In genomic region chr12:16359512-16360491, GRCh38 we compare ENCODE assay signal across 8 cellular contexts. TPM values are rescaled to one million over a fixed set of nuclear protein-coding genes. Genes with fewer than 3 reads are reported as not detected.
DNase-seq lines count a peak whose midpoint lies in the region; ATAC-seq and TF ChIP-seq lines count a peak whose summit lies in the region.

No MANE protein-coding gene starts in this region.

- no peaks in the 10 kb centered on the region for H3K27me3 Mint-ChIP-seq in activated CD8-positive, alpha-beta memory T cell treated with anti-CD3 and anti-CD28 coated beads, Interleukin-2, amount 10 ng/mL, durations not matched to agents 7 days and 5 days
- H3K27me3 Mint-ChIP-seq in WTC11 (ENCODE audit: low read depth): no peaks in the 10 kb centered on the region

- CTCF ChIA-PET in activated CD8-positive, alpha-beta memory T cell treated with anti-CD3 and anti-CD28 coated beads, Interleukin-2, amount 10 ng/mL, durations not matched to agents 7 days and 5 days (lab: Charles Lee): no interaction called here
- CTCF ChIA-PET in WTC11 (lab: Charles Lee): interaction anchor here (0.6 to 1.3 kb wide), 9 partner anchors 14 to 283 kb away, joined by 3 to 5 read pairs (median 3); no protein-coding TSS in a partner anchor

- WGBS in right cardiac atrium: 73% methylated on average over 20 of the region's 20 CpGs

- no peaks in the 10 kb centered on the region for H3K36me3 Mint-ChIP-seq in activated CD8-positive, alpha-beta memory T cell treated with anti-CD3 and anti-CD28 coated beads, Interleukin-2, amount 10 ng/mL, durations not matched to agents 7 days and 5 days
- peaks cover 87% of the 10 kb centered on the region for H3K36me3 Mint-ChIP-seq in WTC11

- intact Hi-C loops in right cardiac atrium (cut with DNase I): loop anchor here in 1 of 4 donors (5.0 kb wide), 1 partner anchor 178 kb away; no protein-coding TSS in a partner anchor

- no peaks in the 10 kb centered on the region for H3K9me3 ChIP-seq in right cardiac atrium (ENCODE audit: control insufficient read depth, low read length)
- H3K9me3 ChIP-seq in thoracic aorta: no peaks in the 10 kb centered on the region

- no peaks in the 10 kb centered on the region for H3K36me3 ChIP-seq in thoracic aorta

- DNase-seq in activated CD8-positive, alpha-beta memory T cell treated with anti-CD3 and anti-CD28 coated beads, Interleukin-2, amount 50 U/mL, for 48 hours: peak; percentile 69
- DNase-seq in activated CD8-positive, alpha-beta memory T cell treated with anti-CD3 and anti-CD28 coated beads, Interleukin-2, amount 10 ng/mL, durations not matched to agents 7 days and 5 days: no peak
- DNase-seq in WTC11 (ENCODE audit: low spot score) (peak; percentile 83), right cardiac atrium (peak; percentile 62 to 86 (median 76)), thoracic aorta (ENCODE audit: low spot score) (no peak)

- TF ChIP-seq EP300 in Ishikawa (IDR thresholded peaks at IDR 0.05; ENCODE audit: borderline replicate concordance): no peak

- no peak for ATAC-seq in activated CD8-positive, alpha-beta memory T cell treated with anti-CD3 and anti-CD28 coated beads, Interleukin-2, amount 10 ng/mL, durations not matched to agents 7 days and 5 days
- ATAC-seq in WTC11: peak; percentile 95
- ATAC-seq in right cardiac atrium: peak; percentile 71
- ATAC-seq in thoracic aorta (ENCODE audit: insufficient number of reproducible peaks, low FRiP score, low read depth): no peak
- ATAC-seq in activated CD4-positive, CD25-positive, alpha-beta regulatory T cell treated with anti-CD3 and anti-CD28 coated beads, Interleukin-2, amount 50 U/mL, for 24 hours: no peak
- ATAC-seq in GM21529 (IDR thresholded peaks at IDR 0.05; ENCODE audit: unreplicated experiment): no peak

- no peak overlapping the region for H3K27ac Mint-ChIP-seq in activated CD8-positive, alpha-beta memory T cell treated with anti-CD3 and anti-CD28 coated beads, Interleukin-2, amount 10 ng/mL, durations not matched to agents 7 days and 5 days
- 0 out of 2 replicates have a peak overlapping the region, but pooled peaks have one; percentile 2 for H3K27ac Mint-ChIP-seq in WTC11

- H3K4me3 Mint-ChIP-seq in activated CD8-positive, alpha-beta memory T cell treated with anti-CD3 and anti-CD28 coated beads, Interleukin-2, amount 10 ng/mL, durations not matched to agents 7 days and 5 days: no peak overlapping the region
- H3K4me3 Mint-ChIP-seq in WTC11: no peak overlapping the region

- peak; percentile 92 for TF ChIP-seq RAD21 in Ishikawa (IDR thresholded peaks at IDR 0.05; ENCODE audit: low read depth)

- H3K27ac ChIP-seq in right cardiac atrium (ENCODE audit: low read length) (no peak overlapping the region), thoracic aorta (no peak overlapping the region)

- no peaks in the 10 kb centered on the region for H3K4me1 Mint-ChIP-seq in activated CD8-positive, alpha-beta memory T cell treated with anti-CD3 and anti-CD28 coated beads, Interleukin-2, amount 10 ng/mL, durations not matched to agents 7 days and 5 days
- peaks cover 15% of the 10 kb centered on the region for H3K4me1 Mint-ChIP-seq in WTC11

- H3K9me3 Mint-ChIP-seq in activated CD8-positive, alpha-beta memory T cell treated with anti-CD3 and anti-CD28 coated beads, Interleukin-2, amount 10 ng/mL, durations not matched to agents 7 days and 5 days (ENCODE audit: low read depth): peaks cover 4% of the 10 kb centered on the region
- H3K9me3 Mint-ChIP-seq in WTC11: no peaks in the 10 kb centered on the region

- H3K27me3 ChIP-seq in right cardiac atrium (ENCODE audit: control insufficient read depth, insufficient read depth) (no peaks in the 10 kb centered on the region), thoracic aorta (replicated peaks; ENCODE audit: insufficient read depth) (no peaks in the 10 kb centered on the region)

- no peaks in the 10 kb centered on the region for H3K4me1 ChIP-seq in right cardiac atrium (ENCODE audit: control insufficient read depth, insufficient read depth, low read length)
- no peaks in the 10 kb centered on the region for H3K4me1 ChIP-seq in thoracic aorta (ENCODE audit: control insufficient read depth in 1 of 2, low read depth in 2 of 2)

- H3K4me3 ChIP-seq in right cardiac atrium (ENCODE audit: low read length): no peak overlapping the region
- no peak overlapping the region for H3K4me3 ChIP-seq in thoracic aorta

- peak; percentile 95 for TF ChIP-seq CTCF in WTC11 (IDR thresholded peaks at IDR 0.05)
- peak; percentile 31 for TF ChIP-seq CTCF in thoracic aorta (IDR thresholded peaks at IDR 0.05)

- POLR2A ChIA-PET in WTC11 (lab: Charles Lee): no interaction called here

TF ChIP-seq in Ishikawa, 13 proteins besides CTCF, POLR2A, EP300 and RAD21 (continues in another document):
- TF ChIP-seq EGR1 (IDR thresholded peaks at IDR 0.05) (no peak), TAF1 (IDR thresholded peaks at IDR 0.05; ENCODE audit: low read depth) (no peak), CEBPB (IDR thresholded peaks at IDR 0.05) (no peak), YY1 (IDR thresholded peaks at IDR 0.05; ENCODE audit: low read depth) (no peak), REST (IDR thresholded peaks at IDR 0.05; ENCODE audit: low read depth) (no peak), ZBTB7A (IDR thresholded peaks at IDR 0.05; ENCODE audit: low read depth) (no peak), MAX (IDR thresholded peaks at IDR 0.05) (no peak), NFIC (IDR thresholded peaks at IDR 0.05) (no peak)

TF ChIP-seq in WTC11, 78 proteins besides CTCF, POLR2A, EP300 and RAD21 (continues in another document):
- no peak for TF ChIP-seq IRF2 (CRISPR knock-in tag; IDR thresholded peaks at IDR 0.05; ENCODE audit: borderline replicate concordance, low read depth)
- no peak for TF ChIP-seq E2F5 (CRISPR knock-in tag; IDR thresholded peaks at IDR 0.05)
- no peak for TF ChIP-seq AFF4 (CRISPR knock-in tag; IDR thresholded peaks at IDR 0.05; ENCODE audit: borderline replicate concordance)
- TF ChIP-seq ERG (CRISPR knock-in tag; IDR thresholded peaks at IDR 0.05): no peak
- no peak for TF ChIP-seq TEAD1 (CRISPR knock-in tag; IDR thresholded peaks at IDR 0.05)
- no peak for TF ChIP-seq MYBL2 (CRISPR knock-in tag; IDR thresholded peaks at IDR 0.05)
- no peak for TF ChIP-seq CBFB (CRISPR knock-in tag; IDR thresholded peaks at IDR 0.05; ENCODE audit: low read depth)
- no peak for TF ChIP-seq ZNF263 (CRISPR knock-in tag; IDR thresholded peaks at IDR 0.05; ENCODE audit: low read depth)
- no peak for TF ChIP-seq MAX (CRISPR knock-in tag; IDR thresholded peaks at IDR 0.05)
- no peak for TF ChIP-seq ZNF138 (CRISPR knock-in tag; conservative IDR thresholded peaks at IDR 0.05)
- TF ChIP-seq ELF4 (CRISPR knock-in tag; IDR thresholded peaks at IDR 0.05; ENCODE audit: low read depth): no peak
- TF ChIP-seq NFYB (CRISPR knock-in tag; conservative IDR thresholded peaks at IDR 0.05; ENCODE audit: low read depth): no peak

RNA-seq across cellular contexts. Expression of gene MGST1, which starts 12.4 kb away (rescaled TPM):
- total RNA-seq in activated CD8-positive, alpha-beta memory T cell treated with anti-CD3 and anti-CD28 coated beads, Interleukin-2, amount 10 ng/mL, durations not matched to agents 7 days and 5 days: not detected
- 285 to 344 TPM (median 324 TPM) in 3 replicates for total RNA-seq in WTC11 (2021)
- total RNA-seq in right cardiac atrium: 100 to 1,000 TPM in 1 of 4 donors, 10 to 100 TPM in 3; 19.9 to 115 (median 69.7) TPM
- polyA plus RNA-seq in right cardiac atrium: 149 TPM
- total RNA-seq in thoracic aorta: 10 to 100 TPM; 18.5 to 51.1 TPM

Comparison
In these comparisons a context has a peak if more than half of its experiments do, and no peak if none do; other contexts are left out.
1. DNase-seq: peak in activated CD8-positive, alpha-beta memory T cell treated with anti-CD3 and anti-CD28 coated beads, Interleukin-2, amount 50 U/mL, for 48 hours (single experiment), WTC11 (single experiment) and right cardiac atrium (3 of 3); none in activated CD8-positive, alpha-beta memory T cell treated with anti-CD3 and anti-CD28 coated beads, Interleukin-2, amount 10 ng/mL, durations not matched to agents 7 days and 5 days (single experiment) and thoracic aorta (single experiment).
2. ATAC-seq: peak in WTC11 (single experiment) and right cardiac atrium (2 of 2); none in activated CD8-positive, alpha-beta memory T cell treated with anti-CD3 and anti-CD28 coated beads, Interleukin-2, amount 10 ng/mL, durations not matched to agents 7 days and 5 days (single experiment), thoracic aorta (single experiment), activated CD4-positive, CD25-positive, alpha-beta regulatory T cell treated with anti-CD3 and anti-CD28 coated beads, Interleukin-2, amount 50 U/mL, for 24 hours (0 of 2) and GM21529 (single experiment).
3. RNA of gene MGST1, which starts 12.4 kb away (total RNA-seq): 285 to 344 TPM in WTC11, 19.9 to 115 TPM in right cardiac atrium and 18.5 to 51.1 TPM in thoracic aorta; not detected in activated CD8-positive, alpha-beta memory T cell treated with anti-CD3 and anti-CD28 coated beads, Interleukin-2, amount 10 ng/mL, durations not matched to agents 7 days and 5 days; every median in the first group is over 10 times any median in the second.